Comparison of ENCODE assay signal across 1 cellular context in genomic region chr1:168227620-168228019, GRCh38.
TF ChIP-seq lines count a peak whose summit lies in the region.

No MANE protein-coding gene starts in this region.

TF ChIP-seq in endothelial cell of umbilical vein, 7 proteins besides CTCF, POLR2A, EP300 and RAD21:
- peak; percentile 33 for TF ChIP-seq JUN (IDR thresholded peaks at IDR 0.05; ENCODE audit: borderline replicate concordance, insufficient read depth, insufficient read length, low read depth)
- TF ChIP-seq MAX (IDR thresholded peaks at IDR 0.05; ENCODE audit: insufficient read depth, insufficient read length) = no peak
- TF ChIP-seq FOS (IDR thresholded peaks at IDR 0.05; ENCODE audit: borderline replicate concordance, insufficient read depth, low read length) = peak; percentile 52
